In genomic region chr16:53309457-53309856, GRCh38 we compare ENCODE assay signal across 25 cellular contexts.
DNase-seq lines count a peak whose midpoint lies in the region; ATAC-seq, FAIRE-seq and TF ChIP-seq lines count a peak whose summit lies in the region.
"Had no signal": no experiment of that assay in that cellular context is flagged by ENCODE, and none has a peak within 500 bp of the region (broad histone marks: within the 10 kb centered on the region; RNA-seq: fewer than 3 reads in every experiment).

No MANE protein-coding gene starts in this region.

- no peak overlapping the region for H3K4me2 ChIP-seq in K562 (ENCODE audit: insufficient read depth, low read length)
- H3K4me2 ChIP-seq: BLaER1 had no signal

- 22% methylated on average over 3 of the region's 3 CpGs for WGBS in K562 (ENCODE audit: insufficient coverage, low coverage, missing lambda C conversion rate)

- CTCF ChIA-PET in K562 (lab: Yijun Ruan, JAX; ENCODE audit: low intra/inter-chr PET ratio) (no interaction called here), A673 (lab: Charles Lee) (no interaction called here)

- BruUV-seq in K562 (replicated peaks; lab: Mats Ljungman, UMichigan), result no TSS peak
- no TSS peak for BruUV-seq in A673 (replicated peaks; lab: Mats Ljungman, UMichigan)

- no peak for TF ChIP-seq RAD21 in K562 (CRISPR knock-in tag; conservative IDR thresholded peaks at IDR 0.05 in 1 of 2, IDR thresholded peaks at IDR 0.05 in 1 of 2)

- no peaks in the 10 kb centered on the region for H3K79me2 ChIP-seq in K562 (ENCODE audit: control insufficient read depth, insufficient read depth, low read length)

- H3K4me1 Mint-ChIP-seq in mesothelial cell of epicardium, result no peaks in the 10 kb centered on the region
- H3K4me1 Mint-ChIP-seq: B cell had no signal

- POLR2A ChIA-PET in K562 (lab: Yijun Ruan, JAX) (no interaction called here), A673 (lab: Charles Lee; ENCODE audit: low non-redundant PET) (no interaction called here)

- TF ChIP-seq CTCF in K562 (IDR thresholded peaks at IDR 0.05 in 2 of 3, conservative IDR thresholded peaks at IDR 0.05 in 1 of 3; ENCODE audit: insufficient read depth in 2 of 3, low read depth in 1 of 3, low read length in 3 of 3) (no peak), mesothelial cell of epicardium (IDR thresholded peaks at IDR 0.05; ENCODE audit: unreplicated experiment) (no peak), A673 (conservative IDR thresholded peaks at IDR 0.05; ENCODE audit: low read depth, low read length) (no peak)

- H3K4me3 ChIP-seq in K562 (no peak overlapping the region), A673 (ENCODE audit: low read depth, low read length, poor library complexity, severe bottlenecking) (no peak overlapping the region)
- H3K4me3 ChIP-seq: BLaER1, GM12878, GM23248 had no signal

- peak overlapping the region; percentile 40 for H3K27ac Mint-ChIP-seq in mesothelial cell of epicardium
- H3K27ac Mint-ChIP-seq: B cell; CD8-positive, alpha-beta T cell had no signal

- no peak overlapping the region for H3K4me3 Mint-ChIP-seq in mesothelial cell of epicardium
- H3K4me3 Mint-ChIP-seq: B cell; CD4-positive, CD25-positive, alpha-beta regulatory T cell; CD8-positive, alpha-beta T cell had no signal

- peaks cover 0 to 4% of the 10 kb centered on the region in 2 experiments; a peak in 2 of 5 replicates for H3K4me1 ChIP-seq in K562 (replicated peaks in 1 of 2; ENCODE audit: control insufficient read depth in 2 of 2, insufficient read depth in 2 of 2, low read length in 2 of 2)
- H3K4me1 ChIP-seq in A673 (ENCODE audit: insufficient read depth, low read length, poor library complexity, severe bottlenecking), result no peaks in the 10 kb centered on the region
- H3K4me1 ChIP-seq: BLaER1 had no signal

- H3K36me3 ChIP-seq in K562 (ENCODE audit: control insufficient read depth, insufficient read depth, low read length) (peaks cover 83% of the 10 kb centered on the region), A673 (ENCODE audit: insufficient read depth, low read length, poor library complexity, severe bottlenecking) (peaks cover 86% of the 10 kb centered on the region)

- TF ChIP-seq EP300 in K562 (IDR thresholded peaks at IDR 0.05; ENCODE audit: low read length), result no peak

- H3K27me3 ChIP-seq in K562 (ENCODE audit: control insufficient read depth in 2 of 2, insufficient read depth in 2 of 2, low read length in 2 of 2) (no peaks in the 10 kb centered on the region), A673 (replicated peaks; ENCODE audit: insufficient read depth, low read depth, low read length, poor library complexity) (no peaks in the 10 kb centered on the region)
- H3K27me3 ChIP-seq: BLaER1 had no signal

- H3K27ac ChIP-seq in K562 (ENCODE audit: extremely low read depth, low read depth, low read length), result no peak overlapping the region
- H3K27ac ChIP-seq in A673 (ENCODE audit: low read depth, low read length, poor library complexity, severe bottlenecking), result no peak overlapping the region
- H3K27ac ChIP-seq: BLaER1, C4-2B, GM23248 had no signal

- no peaks in the 10 kb centered on the region for H3K9me3 ChIP-seq in K562 (replicated peaks; ENCODE audit: control insufficient read depth, insufficient read depth, low read depth, low read length)
- H3K9me3 ChIP-seq in A673 (ENCODE audit: low read depth, low read length, poor library complexity, severe bottlenecking), result no peaks in the 10 kb centered on the region
- H3K9me3 ChIP-seq: BLaER1, Caco-2 had no signal

- peak; percentile 51 for ATAC-seq in K562
- no peak for ATAC-seq in GM21825 (IDR thresholded peaks at IDR 0.05; ENCODE audit: unreplicated experiment)
- ATAC-seq: CD8-positive, alpha-beta T cell; GM12878 had no signal

- TF ChIP-seq POLR2A in GM12892 (IDR thresholded peaks at IDR 0.05; ENCODE audit: low read depth, low read length), result no peak
- no peak for TF ChIP-seq POLR2A in K562 (conservative IDR thresholded peaks at IDR 0.05)

- in situ Hi-C loops in K562 (cut with MboI), result no loop called here

- H3K9ac ChIP-seq in K562 (ENCODE audit: insufficient read depth in 1 of 2, low read depth in 2 of 2, low read length in 2 of 2), result no peak overlapping the region
- H3K9ac ChIP-seq: BLaER1, GM23248 had no signal

- H3K36me3 Mint-ChIP-seq in mesothelial cell of epicardium, result peaks cover 39% of the 10 kb centered on the region

- no peaks in the 10 kb centered on the region for H3K9me1 ChIP-seq in K562 (ENCODE audit: control insufficient read depth, insufficient read depth, low read length)

- intact Hi-C loops in K562 (cut with micrococcal nuclease), result no loop called here
- intact Hi-C loops in A673 (cut with micrococcal nuclease; ENCODE audit: unreplicated experiment), result no loop called here

- FAIRE-seq in GM12892 (lab: Jason Lieb, UNC), result peak; percentile 30
- FAIRE-seq in K562 (lab: Jason Lieb, UNC), result no peak
- FAIRE-seq: D721Med, GM12878, GM18507, H1 had no signal

- no peak overlapping the region for H2AFZ ChIP-seq in K562 (ENCODE audit: low read depth, low read length)
- H2AFZ ChIP-seq: GM23248 had no signal

- DNase-seq in GM12892 (ENCODE audit: insufficient read length), result no peak
- DNase-seq in NCI-H226, result peak; percentile 5
- DNase-seq in K562 (ENCODE audit: extremely low read depth in 1 of 4, low spot score in 3 of 4), result peak in 1 of 4 experiments; percentile 18
- no peak for DNase-seq in mesothelial cell of epicardium (ENCODE audit: low spot score in 2 of 2, unreplicated experiment in 2 of 2)
- no peak for DNase-seq in NAMALWA (ENCODE audit: low spot score)
- no peak for DNase-seq in A673 (ENCODE audit: low spot score)
- DNase-seq in NCI-H146 (lab: John Stamatoyannopoulos, UW), result no peak
- DNase-seq: Caco-2; CD4-positive, CD25-positive, alpha-beta regulatory T cell; CD8-positive, alpha-beta T cell; DMS 273 treated with DMSO at 0.1 percent for 48 hours; DMS79; EL; GDM1; GM23248; H7; HCEC 1CT had no signal

- H3K9me3 Mint-ChIP-seq in mesothelial cell of epicardium, result no peaks in the 10 kb centered on the region
- H3K9me3 Mint-ChIP-seq: CD4-positive, CD25-positive, alpha-beta regulatory T cell; CD8-positive, alpha-beta T cell had no signal

- no peaks in the 10 kb centered on the region for H3K27me3 Mint-ChIP-seq in mesothelial cell of epicardium (ENCODE audit: low read depth)
- H3K27me3 Mint-ChIP-seq: B cell; CD4-positive, CD25-positive, alpha-beta regulatory T cell had no signal

- no peaks in the 10 kb centered on the region for H4K20me1 ChIP-seq in K562 (replicated peaks; ENCODE audit: control insufficient read depth, insufficient read depth, low read length)
- H4K20me1 ChIP-seq: BLaER1 had no signal

TF ChIP-seq in K562, 482 proteins besides CTCF, POLR2A, EP300 and RAD21:
- TF ChIP-seq NUFIP1 (IDR thresholded peaks at IDR 0.05; ENCODE audit: partially characterized antibody) (no peak), KDM1A (IDR thresholded peaks at IDR 0.05) (0 out of 4 replicates have a peak, but pooled peaks of 1 of the 2 experiments have one; percentile 16), POU5F1 (IDR thresholded peaks at IDR 0.05; ENCODE audit: borderline replicate concordance, low read depth, low read length, partially characterized antibody) (no peak), ZNF584 (CRISPR knock-in tag; IDR thresholded peaks at IDR 0.05; ENCODE audit: low read depth) (no peak)
